Comparison of ENCODE assay signal across 18 cellular contexts in the genomic region with DNA sequence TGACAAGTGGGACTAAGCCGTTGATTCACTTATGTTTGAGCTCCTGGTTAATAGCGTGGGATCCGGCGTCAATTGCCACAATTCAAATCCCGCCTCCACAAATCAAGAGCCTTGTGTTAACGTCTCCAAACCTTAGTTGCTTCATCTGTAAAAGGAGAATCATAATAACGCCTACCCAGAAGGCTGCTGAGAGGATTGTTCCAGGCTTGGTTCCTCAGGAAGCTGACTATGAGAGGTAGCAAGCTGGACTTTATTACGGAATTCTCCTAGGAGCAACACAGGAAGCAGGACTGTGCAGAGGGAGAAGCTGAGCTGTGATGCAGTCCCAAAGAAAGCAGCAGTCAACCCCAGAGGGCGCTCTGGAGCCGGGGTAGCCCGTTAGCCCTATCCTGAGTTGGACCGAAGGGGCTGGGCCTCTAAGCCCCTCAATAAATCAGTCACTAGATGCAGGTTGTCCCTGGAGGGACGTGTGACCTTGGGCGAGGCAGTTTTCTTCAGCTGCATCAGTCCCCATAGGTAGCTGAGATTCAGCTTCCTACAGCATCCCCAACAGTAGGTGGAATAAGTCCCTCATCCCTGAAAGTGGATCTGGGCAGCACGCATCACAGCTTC. TPM values are rescaled to one million over a fixed set of nuclear protein-coding genes. Genes with fewer than 3 reads are reported as not detected.
DNase-seq lines count a peak whose midpoint lies in the region; ATAC-seq and TF ChIP-seq lines count a peak whose summit lies in the region.
"Had no signal": no experiment of that assay in that cellular context is flagged by ENCODE, and none has a peak within 500 bp of the region (broad histone marks: within the 10 kb centered on the region; RNA-seq: fewer than 3 reads in every experiment).

No MANE protein-coding gene starts in this region.

- no peak overlapping the region for H3K4me3 Mint-ChIP-seq in neural progenitor cell
- H3K4me3 Mint-ChIP-seq: activated CD8-positive, alpha-beta T cell treated with anti-CD3 and anti-CD28 coated beads for 36 hours; IgD-negative memory B cell; stimulated activated effector memory CD8-positive, alpha-beta T cell treated with anti-CD3 and anti-CD28 coated beads, Interleukin-12 subunit alpha, Interleukin-12 subunit beta, amount 100 ng/mL, for 72 hours had no signal

- H3K4me3 ChIP-seq in BE2C (ENCODE audit: low read depth, low read length) (no peak overlapping the region), mammary epithelial cell (replicated peaks in 1 of 3; ENCODE audit: insufficient read depth in 1 of 3, low read depth in 2 of 3, low read length in 3 of 3) (no peak overlapping the region), neural progenitor cell (no peak overlapping the region)

- in situ Hi-C loops in mammary epithelial cell (cut with MboI; ENCODE audit: low sequenced_read_pairs in 2 of 2) = no loop called here

- no peak overlapping the region for H3K27ac Mint-ChIP-seq in neural progenitor cell
- H3K27ac Mint-ChIP-seq: activated CD8-positive, alpha-beta T cell treated with anti-CD3 and anti-CD28 coated beads for 36 hours; stimulated activated effector memory CD8-positive, alpha-beta T cell treated with anti-CD3 and anti-CD28 coated beads, Interleukin-12 subunit alpha, Interleukin-12 subunit beta, amount 100 ng/mL, for 72 hours had no signal

- H3K36me3 Mint-ChIP-seq in neural progenitor cell = no peaks in the 10 kb centered on the region
- H3K36me3 Mint-ChIP-seq: brain; stimulated activated effector memory CD8-positive, alpha-beta T cell treated with anti-CD3 and anti-CD28 coated beads, Interleukin-12 subunit alpha, Interleukin-12 subunit beta, amount 100 ng/mL, for 72 hours had no signal

- no peaks in the 10 kb centered on the region for H3F3A ChIP-seq in neural progenitor cell (ENCODE audit: low read depth)

- H3K27me3 Mint-ChIP-seq in neural progenitor cell (ENCODE audit: insufficient read depth, low read depth) = peaks cover 11% of the 10 kb centered on the region
- H3K27me3 Mint-ChIP-seq: activated CD8-positive, alpha-beta T cell treated with anti-CD3 and anti-CD28 coated beads for 36 hours; IgD-negative memory B cell had no signal

- ATAC-seq in GM21737 (IDR thresholded peaks at IDR 0.05; ENCODE audit: unreplicated experiment) = no peak
- ATAC-seq in HG03469 (IDR thresholded peaks at IDR 0.05; ENCODE audit: unreplicated experiment) = no peak
- ATAC-seq in GM21447 (IDR thresholded peaks at IDR 0.05; ENCODE audit: unreplicated experiment) = no peak
- ATAC-seq: activated CD8-positive, alpha-beta T cell treated with anti-CD3 and anti-CD28 coated beads for 36 hours; left colon; stimulated activated effector memory CD8-positive, alpha-beta T cell treated with anti-CD3 and anti-CD28 coated beads, Interleukin-12 subunit alpha, Interleukin-12 subunit beta, amount 100 ng/mL, for 72 hours had no signal

- peak; percentile 40 for TF ChIP-seq CTCF in BE2C (IDR thresholded peaks at IDR 0.05; ENCODE audit: low read depth, low read length)
- peak; percentile 4 to 5 for TF ChIP-seq CTCF in mammary epithelial cell (conservative IDR thresholded peaks at IDR 0.05 in 1 of 2, IDR thresholded peaks at IDR 0.05 in 1 of 2; ENCODE audit: extremely low read depth in 1 of 2, insufficient read depth in 1 of 2, low read depth in 1 of 2, low read length in 2 of 2)
- TF ChIP-seq CTCF in neural progenitor cell (IDR thresholded peaks at IDR 0.05) = peak; percentile 64

- H3K4me2 ChIP-seq in mammary epithelial cell (ENCODE audit: insufficient read depth, low read depth, low read length) (no peak overlapping the region), neural progenitor cell (no peak overlapping the region)

- H3K4me1 ChIP-seq in BE2C = peaks cover 4% of the 10 kb centered on the region; the same call in 1 of the 2 replicates
- H3K4me1 ChIP-seq in mammary epithelial cell (ENCODE audit: insufficient read depth, low read length) = no peaks in the 10 kb centered on the region
- H3K4me1 ChIP-seq in neural progenitor cell = no peaks in the 10 kb centered on the region

- H3K9me3 Mint-ChIP-seq in neural progenitor cell = no peaks in the 10 kb centered on the region
- H3K9me3 Mint-ChIP-seq: stimulated activated effector memory CD8-positive, alpha-beta T cell treated with anti-CD3 and anti-CD28 coated beads, Interleukin-12 subunit alpha, Interleukin-12 subunit beta, amount 100 ng/mL, for 72 hours had no signal

- no peaks in the 10 kb centered on the region for H3K27me3 ChIP-seq in BE2C
- no peaks in the 10 kb centered on the region for H3K27me3 ChIP-seq in mammary epithelial cell (ENCODE audit: insufficient read depth, low read length)
- H3K27me3 ChIP-seq in neural progenitor cell = no peaks in the 10 kb centered on the region

- intact Hi-C loops in mammary epithelial cell (cut with micrococcal nuclease) = no loop called here

- WGBS in mammary epithelial cell (ENCODE audit: low coverage, missing lambda C conversion rate) = 70% methylated on average over 15 of the region's 15 CpGs

- no TSS peak for BruUV-seq in mammary epithelial cell (replicated peaks; lab: Mats Ljungman, UMichigan)

- CTCF ChIA-PET in mammary epithelial cell (lab: Charles Lee; ENCODE audit: low non-redundant PET) = no interaction called here

- no peaks in the 10 kb centered on the region for H3K36me3 ChIP-seq in BE2C
- no peaks in the 10 kb centered on the region for H3K36me3 ChIP-seq in mammary epithelial cell (ENCODE audit: insufficient read depth, low read length)
- H3K36me3 ChIP-seq in neural progenitor cell = no peaks in the 10 kb centered on the region

- no peak overlapping the region for H3K9ac ChIP-seq in mammary epithelial cell (ENCODE audit: insufficient read depth, low read length)
- no peak overlapping the region for H3K9ac ChIP-seq in neural progenitor cell

- no peaks in the 10 kb centered on the region for H4K20me1 ChIP-seq in mammary epithelial cell (ENCODE audit: insufficient read depth, low read length)
- no peaks in the 10 kb centered on the region for H4K20me1 ChIP-seq in neural progenitor cell (ENCODE audit: low read depth)

- dilution Hi-C loops in mammary epithelial cell (cut with HindIII; ENCODE audit: low sequenced_read_pairs) = no loop called here

- H3K27ac ChIP-seq in mammary epithelial cell (ENCODE audit: insufficient read depth, low read depth, low read length) = no peak overlapping the region
- H3K27ac ChIP-seq in neural progenitor cell = no peak overlapping the region

- H3K4me1 Mint-ChIP-seq in neural progenitor cell = peaks cover 8% of the 10 kb centered on the region
- H3K4me1 Mint-ChIP-seq: IgD-negative memory B cell had no signal

- H3K79me2 ChIP-seq in mammary epithelial cell (ENCODE audit: insufficient read depth, low read length) = no peaks in the 10 kb centered on the region
- H3K79me2 ChIP-seq in neural progenitor cell (ENCODE audit: low read depth) = no peaks in the 10 kb centered on the region

- peak; percentile 33 for DNase-seq in BE2C
- DNase-seq in HuH-7 (ENCODE audit: low spot score) = peak; percentile 42
- no peak for DNase-seq in mammary epithelial cell
- peak; percentile 73 for DNase-seq in neural progenitor cell (ENCODE audit: low spot score)
- DNase-seq in UCSD-AML1 (lab: John Stamatoyannopoulos, UW; ENCODE audit: unreplicated experiment) = no peak
- DNase-seq: activated CD8-positive, alpha-beta T cell treated with anti-CD3 and anti-CD28 coated beads for 36 hours; activated effector memory CD4-positive, alpha-beta T cell treated with Interleukin-2 at 50 U/mL for 16 hours; left colon; NCI-H1694; NCI-H524; stimulated activated CD4-positive, alpha-beta T cell treated with anti-CD3 and anti-CD28 coated beads, Interleukin-2, amount 100 ng/mL, for 48 hours; T-helper 9 cell had no signal

- H2AFZ ChIP-seq in mammary epithelial cell (ENCODE audit: low read depth, low read length) (no peak overlapping the region), neural progenitor cell (replicated peaks) (peak overlapping the region; percentile 95)

- H3K9me3 ChIP-seq in BE2C (no peaks in the 10 kb centered on the region), mammary epithelial cell (replicated peaks; ENCODE audit: insufficient read depth, low read length) (peaks cover 8% of the 10 kb centered on the region), neural progenitor cell (ENCODE audit: low read depth) (no peaks in the 10 kb centered on the region)

RNA-seq across cellular contexts. Expression of a gene that starts 6.9 kb away (rescaled TPM):
- polyA plus RNA-seq in BE2C (2012; ENCODE audit: insufficient read depth, insufficient read length, low read depth) = 51.7 TPM
- 100 to 1,000 TPM in 1 of 2 donors, 10 to 100 TPM in 1; 41.0 to 117 TPM for total RNA-seq in mammary epithelial cell
- 43.5 TPM for polyA plus RNA-seq in mammary epithelial cell
- 89.4 TPM for polyA minus RNA-seq in mammary epithelial cell
- total RNA-seq in neural progenitor cell (ENCODE audit: low replicate concordance) = 2.3 and 6.7 TPM in 2 replicates

RNA-seq across cellular contexts. Expression of a gene that starts 47.6 kb away (rescaled TPM):
- 84.4 TPM for polyA plus RNA-seq in BE2C (2012; ENCODE audit: insufficient read depth, insufficient read length, low read depth)
- total RNA-seq in mammary epithelial cell = 100 to 1,000 TPM in 1 of 2 donors, 10 to 100 TPM in 1; 47.8 to 141 TPM
- 66.3 TPM for polyA plus RNA-seq in mammary epithelial cell
- 25.1 TPM for polyA minus RNA-seq in mammary epithelial cell
- total RNA-seq in neural progenitor cell (ENCODE audit: low replicate concordance) = 130 and 166 TPM in 2 replicates

Comparison
In these comparisons a context has a peak if more than half of its experiments do, and no peak if none do; other contexts are left out.
1. DNase-seq: peak in BE2C (single experiment), HuH-7 (single experiment) and neural progenitor cell (single experiment); none in mammary epithelial cell (single experiment) and UCSD-AML1 (single experiment).
2. CTCF ChIP-seq: peak in every context shown above with its lines; median percentile 64 in neural progenitor cell; 40 in BE2C; 4 in mammary epithelial cell.